Comparison of ENCODE assay signal across 18 cellular contexts in the genomic region with DNA sequence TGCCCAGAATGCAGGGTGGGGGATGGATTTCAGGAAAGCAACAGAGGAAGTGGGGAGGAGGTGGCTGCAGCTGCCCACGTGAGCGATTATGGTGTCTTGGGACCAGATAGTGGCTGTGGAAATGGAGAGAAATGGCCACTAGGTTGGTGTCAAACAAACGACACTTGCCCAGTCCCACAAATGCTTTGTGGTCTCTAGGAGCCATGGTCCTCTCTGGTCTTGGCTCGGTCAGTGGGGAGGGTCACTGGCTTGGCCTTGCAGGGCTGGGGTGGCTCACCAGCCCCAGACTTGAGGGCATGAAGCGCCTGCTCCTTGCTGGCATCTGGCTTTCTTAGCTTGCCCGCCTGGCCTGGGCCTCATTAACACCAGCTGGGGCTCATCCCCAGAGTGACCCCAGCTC. TPM values are rescaled to one million over a fixed set of nuclear protein-coding genes. Genes with fewer than 3 reads are reported as not detected.
DNase-seq lines count a peak whose midpoint lies in the region; ATAC-seq and TF ChIP-seq lines count a peak whose summit lies in the region.
"Had no signal": no experiment of that assay in that cellular context is flagged by ENCODE, and none has a peak within 500 bp of the region (broad histone marks: within the 10 kb centered on the region; RNA-seq: fewer than 3 reads in every experiment).

No MANE protein-coding gene starts in this region.

- H3K27ac ChIP-seq in BLaER1 = peak overlapping the region; percentile 49; the same call in 1 of the 2 replicates
- peak overlapping the region; percentile 69 for H3K27ac ChIP-seq in SJCRH30
- H3K27ac ChIP-seq in layer of hippocampus (ENCODE audit: low read depth, low read length) = peak overlapping the region; percentile 62
- no peak overlapping the region for H3K27ac ChIP-seq in gastroesophageal sphincter
- H3K27ac ChIP-seq in naive thymus-derived CD4-positive, alpha-beta T cell (ENCODE audit: low read depth, low read length) = no peak overlapping the region
- H3K27ac ChIP-seq: A549 had no signal

- no peak overlapping the region for H3K9ac ChIP-seq in BLaER1

- H3K4me1 Mint-ChIP-seq in progenitor cell of endocrine pancreas (ENCODE audit: low read depth) = peaks cover 12% of the 10 kb centered on the region
- no peaks in the 10 kb centered on the region for H3K4me1 Mint-ChIP-seq in activated CD4-positive, alpha-beta T cell treated with anti-CD3 and anti-CD28 coated beads for 36 hours
- H3K4me1 Mint-ChIP-seq in naive thymus-derived CD4-positive, alpha-beta T cell = peaks cover 0 to 2% (median 0%) of the 10 kb centered on the region in 7 donors

- no peaks in the 10 kb centered on the region for H3K9me3 Mint-ChIP-seq in progenitor cell of endocrine pancreas (ENCODE audit: low read depth)
- no peaks in the 10 kb centered on the region for H3K9me3 Mint-ChIP-seq in activated CD4-positive, alpha-beta T cell treated with anti-CD3 and anti-CD28 coated beads for 36 hours (ENCODE audit: low read depth)
- peaks cover 0 to 3% (median 0%) of the 10 kb centered on the region in 11 donors for H3K9me3 Mint-ChIP-seq in naive thymus-derived CD4-positive, alpha-beta T cell
- H3K9me3 Mint-ChIP-seq: CD4-positive, alpha-beta T cell had no signal

- no peak for TF ChIP-seq POLR2A in gastroesophageal sphincter (IDR thresholded peaks at IDR 0.05)

- no peak for TF ChIP-seq CTCF in progenitor cell of endocrine pancreas (IDR thresholded peaks at IDR 0.05; ENCODE audit: unreplicated experiment)
- TF ChIP-seq CTCF in foreskin fibroblast (IDR thresholded peaks at IDR 0.05; ENCODE audit: low read depth, low read length) = no peak
- TF ChIP-seq CTCF in gastroesophageal sphincter (IDR thresholded peaks at IDR 0.05) = no peak

- WGBS in gastroesophageal sphincter (ENCODE audit: low coverage in 1 of 2), 2 donors = 75 to 76% methylated on average over 3 of the region's 6 CpGs

- H3K4me3 ChIP-seq in BLaER1 = no peak overlapping the region
- no peak overlapping the region for H3K4me3 ChIP-seq in SJCRH30
- no peak overlapping the region for H3K4me3 ChIP-seq in foreskin fibroblast (ENCODE audit: low read depth in 1 of 2, low read length in 2 of 2)
- H3K4me3 ChIP-seq in gastroesophageal sphincter = no peak overlapping the region
- no peak overlapping the region for H3K4me3 ChIP-seq in naive thymus-derived CD4-positive, alpha-beta T cell (ENCODE audit: low read length)
- H3K4me3 ChIP-seq: A549, MG63 had no signal

- H3K27me3 ChIP-seq in BLaER1 (no peaks in the 10 kb centered on the region), SJCRH30 (no peaks in the 10 kb centered on the region), layer of hippocampus (ENCODE audit: control insufficient read depth, insufficient read depth, low read length) (no peaks in the 10 kb centered on the region), gastroesophageal sphincter (peaks cover 33% of the 10 kb centered on the region)
- no peaks in the 10 kb centered on the region for H3K27me3 ChIP-seq in naive thymus-derived CD4-positive, alpha-beta T cell (ENCODE audit: control insufficient read depth in 2 of 2, insufficient read depth in 2 of 2, low read length in 2 of 2)
- H3K27me3 ChIP-seq: MG63 had no signal

- H3K4me2 ChIP-seq in BLaER1 = peak overlapping the region; percentile 59
- H3K4me2 ChIP-seq: A549 had no signal

- no peaks in the 10 kb centered on the region for H4K20me1 ChIP-seq in BLaER1

- POLR2A ChIA-PET in activated CD4-positive, alpha-beta T cell treated with anti-CD3 and anti-CD28 coated beads for 36 hours (lab: Charles Lee) = no interaction called here
- POLR2A ChIA-PET in naive thymus-derived CD4-positive, alpha-beta T cell (lab: Charles Lee) = no interaction called here

- H3K36me3 ChIP-seq in BLaER1 (no peaks in the 10 kb centered on the region), SJCRH30 (no peaks in the 10 kb centered on the region), gastroesophageal sphincter (no peaks in the 10 kb centered on the region)
- H3K36me3 ChIP-seq in naive thymus-derived CD4-positive, alpha-beta T cell (ENCODE audit: control insufficient read depth in 2 of 3, insufficient read depth in 3 of 3, low read length in 3 of 3) = no peaks in the 10 kb centered on the region
- H3K36me3 ChIP-seq: MG63 had no signal

- intact Hi-C loops in activated CD4-positive, alpha-beta T cell treated with anti-CD3 and anti-CD28 coated beads for 36 hours (cut with DNase I, micrococcal nuclease) = no loop called here
- intact Hi-C loops in naive thymus-derived CD4-positive, alpha-beta T cell (cut with micrococcal nuclease) = no loop called here

- no peak for ATAC-seq in gastroesophageal sphincter
- ATAC-seq in activated CD4-positive, alpha-beta T cell treated with anti-CD3 and anti-CD28 coated beads for 36 hours = no peak
- no peak for ATAC-seq in naive thymus-derived CD4-positive, alpha-beta T cell
- ATAC-seq: A549, Right ventricle myocardium inferior had no signal

- no peaks in the 10 kb centered on the region for H3K9me3 ChIP-seq in BLaER1
- no peaks in the 10 kb centered on the region for H3K9me3 ChIP-seq in SJCRH30 (replicated peaks)
- no peaks in the 10 kb centered on the region for H3K9me3 ChIP-seq in gastroesophageal sphincter
- H3K9me3 ChIP-seq in naive thymus-derived CD4-positive, alpha-beta T cell (ENCODE audit: control insufficient read depth in 2 of 3, low read length in 3 of 3) = no peaks in the 10 kb centered on the region
- H3K9me3 ChIP-seq: A549, MG63 had no signal

- H3K27me3 Mint-ChIP-seq in progenitor cell of endocrine pancreas = peaks cover 43% of the 10 kb centered on the region
- H3K27me3 Mint-ChIP-seq in activated CD4-positive, alpha-beta T cell treated with anti-CD3 and anti-CD28 coated beads for 36 hours = peaks cover 14% of the 10 kb centered on the region
- peaks cover 6 to 40% (median 20%) of the 10 kb centered on the region in 5 donors for H3K27me3 Mint-ChIP-seq in naive thymus-derived CD4-positive, alpha-beta T cell

- CTCF ChIA-PET in activated CD4-positive, alpha-beta T cell treated with anti-CD3 and anti-CD28 coated beads for 36 hours (lab: Charles Lee) = no interaction called here
- CTCF ChIA-PET in naive thymus-derived CD4-positive, alpha-beta T cell (lab: Charles Lee) = no interaction called here

- H3K27ac Mint-ChIP-seq in progenitor cell of endocrine pancreas = peak overlapping the region; percentile 20
- no peak overlapping the region for H3K27ac Mint-ChIP-seq in activated CD4-positive, alpha-beta T cell treated with anti-CD3 and anti-CD28 coated beads for 36 hours
- peak overlapping the region in 1 of 9 donors; percentile 22 for H3K27ac Mint-ChIP-seq in naive thymus-derived CD4-positive, alpha-beta T cell
- H3K27ac Mint-ChIP-seq: CD4-positive, alpha-beta T cell had no signal

- H3K4me3 Mint-ChIP-seq in progenitor cell of endocrine pancreas (ENCODE audit: low read depth) = no peak overlapping the region
- no peak overlapping the region for H3K4me3 Mint-ChIP-seq in activated CD4-positive, alpha-beta T cell treated with anti-CD3 and anti-CD28 coated beads for 36 hours
- H3K4me3 Mint-ChIP-seq in naive thymus-derived CD4-positive, alpha-beta T cell = no peak overlapping the region
- H3K4me3 Mint-ChIP-seq: CD4-positive, alpha-beta T cell had no signal

- H3K36me3 Mint-ChIP-seq in progenitor cell of endocrine pancreas (ENCODE audit: insufficient read depth) = no peaks in the 10 kb centered on the region
- H3K36me3 Mint-ChIP-seq in activated CD4-positive, alpha-beta T cell treated with anti-CD3 and anti-CD28 coated beads for 36 hours (ENCODE audit: low read depth) = no peaks in the 10 kb centered on the region
- H3K36me3 Mint-ChIP-seq in naive thymus-derived CD4-positive, alpha-beta T cell = no peaks in the 10 kb centered on the region

- no peak for TF ChIP-seq EP300 in gastroesophageal sphincter (IDR thresholded peaks at IDR 0.05)

- peaks cover 22% of the 10 kb centered on the region for H3K4me1 ChIP-seq in BLaER1
- peaks cover 67% of the 10 kb centered on the region for H3K4me1 ChIP-seq in SJCRH30
- no peaks in the 10 kb centered on the region for H3K4me1 ChIP-seq in gastroesophageal sphincter
- H3K4me1 ChIP-seq in naive thymus-derived CD4-positive, alpha-beta T cell (ENCODE audit: control insufficient read depth in 2 of 2, insufficient read depth in 2 of 2, low read length in 2 of 2) = no peaks in the 10 kb centered on the region
- H3K4me1 ChIP-seq: A549 had no signal

- DNase-seq in SJCRH30 (peak in 1 of 2 experiments; percentile 57), progenitor cell of endocrine pancreas (ENCODE audit: low spot score, unreplicated experiment) (no peak), foreskin fibroblast (no peak)
- no peak for DNase-seq in activated CD4-positive, alpha-beta T cell treated with anti-CD3 and anti-CD28 coated beads for 36 hours
- DNase-seq in naive thymus-derived CD4-positive, alpha-beta T cell = no peak
- DNase-seq: CD4-positive, alpha-beta T cell; DMS79 treated with DMSO at 0.1 percent for 48 hours; KG1; MG63; NCI-H187 treated with DMSO at 0.1 percent for 48 hours; NCI-H2171; NCI-H446 treated with DMSO at 0.1 percent for 48 hours; NCI-H748 treated with DMSO at 0.1 percent for 48 hours had no signal

RNA-seq across cellular contexts. Expression of a gene that starts 7.2 kb away (rescaled TPM):
- 4.3 and 4.6 TPM in 2 replicates for total RNA-seq in SJCRH30 (2014; rRNA removed; shearing (Covaris generic))
- total RNA-seq in progenitor cell of endocrine pancreas (0.50 and 0.87 TPM in 2 replicates), gastroesophageal sphincter (1 to 10 TPM in 1 of 4 donors, under 1 TPM in 3; 0.12 to 1.9 (median 0.58) TPM)
- total RNA-seq in activated CD4-positive, alpha-beta T cell treated with anti-CD3 and anti-CD28 coated beads for 36 hours = under 1 TPM in 1 of 2 experiments, not detected in 1; 0.05 TPM
- total RNA-seq in naive thymus-derived CD4-positive, alpha-beta T cell = 10 to 100 TPM in 1 of 5 experiments, 1 to 10 TPM in 1, under 1 TPM in 3; 0.08 to 11.2 (median 0.12) TPM
- polyA plus RNA-seq in naive thymus-derived CD4-positive, alpha-beta T cell = not detected

RNA-seq across cellular contexts. Expression of a gene that starts 58.2 kb away (rescaled TPM):
- 243 and 247 TPM in 2 replicates for total RNA-seq in SJCRH30 (2014; rRNA removed; shearing (Covaris generic))
- total RNA-seq in progenitor cell of endocrine pancreas (46.3 and 51.6 TPM in 2 replicates), gastroesophageal sphincter (100 to 1,000 TPM; 103 to 118 (median 116) TPM)
- 100 to 1,000 TPM; 132 to 149 TPM for total RNA-seq in activated CD4-positive, alpha-beta T cell treated with anti-CD3 and anti-CD28 coated beads for 36 hours
- total RNA-seq in naive thymus-derived CD4-positive, alpha-beta T cell = 10 to 100 TPM; 53.3 to 81.3 (median 61.1) TPM
- 100 to 1,000 TPM; 127 to 147 TPM for polyA plus RNA-seq in naive thymus-derived CD4-positive, alpha-beta T cell

Comparison
In these comparisons a context has a peak if more than half of its experiments do, and no peak if none do; other contexts are left out.
1. H3K27ac ChIP-seq: peak in BLaER1 (single experiment), SJCRH30 (single experiment) and layer of hippocampus (single experiment); none in gastroesophageal sphincter (0 of 4) and naive thymus-derived CD4-positive, alpha-beta T cell (single experiment).